ENCODE assay signal across 8 cellular contexts in the genomic region with DNA sequence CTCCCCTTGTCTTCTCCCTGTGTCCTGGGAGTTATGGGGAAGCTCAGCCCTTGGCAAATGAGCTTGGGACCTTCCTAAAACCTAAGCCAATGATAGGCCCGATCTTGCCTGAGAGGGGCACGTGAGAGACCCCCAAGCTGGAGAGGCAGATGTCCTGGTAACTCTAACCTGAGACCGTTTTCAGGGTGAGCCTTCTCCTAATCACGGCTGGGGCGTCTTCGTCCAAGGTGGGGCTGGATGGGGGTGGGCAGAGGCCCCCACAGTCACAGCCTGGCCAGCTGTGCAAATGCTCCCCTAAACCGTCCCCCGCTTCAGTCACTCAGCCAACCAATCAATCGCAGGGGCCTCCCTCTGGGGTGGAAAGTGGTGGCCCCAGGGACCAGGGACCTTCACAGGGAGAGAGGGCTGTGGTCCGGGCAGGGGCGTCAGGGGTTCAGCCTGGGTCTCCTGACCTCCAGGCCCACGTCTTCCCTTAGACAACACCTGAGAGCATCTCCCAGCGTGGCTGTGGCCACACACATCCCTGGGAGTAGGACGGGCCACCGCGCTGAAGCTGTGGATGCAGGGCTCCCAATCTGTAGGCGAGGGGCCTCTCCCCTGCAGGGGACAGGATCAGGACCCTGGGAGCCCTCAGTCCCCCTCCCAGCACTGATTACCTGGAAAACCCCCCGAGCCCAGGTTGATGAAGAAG. TPM values are rescaled to one million over a fixed set of nuclear protein-coding genes. Genes with fewer than 3 reads are reported as not detected.
A peak's percentile ranks its signal among the peaks of the same experiment; 100 is the strongest.
DNase-seq lines count a peak whose midpoint lies in the region; ATAC-seq, FAIRE-seq and TF ChIP-seq lines count a peak whose summit lies in the region.

No MANE protein-coding gene starts in this region.

- peak overlapping the region; percentile 95; the same call in 1 of the 2 replicates for H2BK15ac ChIP-seq in H1 (ENCODE audit: low read length)

- H3K4me1 ChIP-seq in ACC112 (ENCODE audit: control insufficient read depth, insufficient read depth, low read length, unreplicated experiment) (peaks cover 18% of the 10 kb centered on the region), H1 (replicated peaks in 1 of 4; ENCODE audit: control insufficient read depth in 3 of 4, insufficient read depth in 4 of 4, low read length in 3 of 4) (peaks cover 0 to 17% (median 8%) of the 10 kb centered on the region in 4 experiments; a peak in 4 of 7 replicates), neural progenitor cell (peaks cover 10% of the 10 kb centered on the region)

- no peak for TF ChIP-seq RAD21 in H1 (IDR thresholded peaks at IDR 0.05 in 1 of 2, conservative IDR thresholded peaks at IDR 0.05 in 1 of 2; ENCODE audit: low read depth in 2 of 2, low read length in 2 of 2)

- H3K27me3 Mint-ChIP-seq in neural progenitor cell (ENCODE audit: insufficient read depth, low read depth) = peaks cover 19% of the 10 kb centered on the region

- H3K4me3 ChIP-seq in ACC112 (ENCODE audit: low read depth, low read length) (peak overlapping the region; percentile 75), MG63 (peak overlapping the region; percentile 45), H1 (ENCODE audit: extremely low read depth in 1 of 4, insufficient read depth in 2 of 4, low read depth in 3 of 4, low read length in 4 of 4) (peak overlapping the region; percentile 12 to 58 (median 32)), neural progenitor cell (peak overlapping the region; percentile 36)

- DNase-seq in MG63 (no peak), H1 (ENCODE audit: low read depth in 1 of 2, low spot score in 2 of 2) (no peak), neural progenitor cell (ENCODE audit: low spot score) (no peak), NCI-H1417 (lab: John Stamatoyannopoulos, UW) (no peak), sciatic nerve (ENCODE audit: low spot score) (no peak)
- DNase-seq in stimulated activated naive CD4-positive, alpha-beta T cell treated with Interleukin-2 at 50 U/mL for 16 hours (lab: John Stamatoyannopoulos, UW) = no peak

- H2BK120ac ChIP-seq in H1 (replicated peaks; ENCODE audit: low read depth, low read length) = no peak overlapping the region

- peak overlapping the region; percentile 60 for H3K27ac Mint-ChIP-seq in neural progenitor cell

- H3K23ac ChIP-seq in H1 (ENCODE audit: insufficient read length) = no peak overlapping the region

- no peak overlapping the region for H4K8ac ChIP-seq in H1 (ENCODE audit: extremely low read depth, insufficient read depth, low read length)

- H3K79me2 ChIP-seq in ACC112 (ENCODE audit: control insufficient read depth, insufficient read depth, low read length, unreplicated experiment) (no peaks in the 10 kb centered on the region), H1 (ENCODE audit: control insufficient read depth in 1 of 2, insufficient read depth in 2 of 2, low read length in 2 of 2) (no peaks in the 10 kb centered on the region), neural progenitor cell (ENCODE audit: low read depth) (no peaks in the 10 kb centered on the region)

- TF ChIP-seq CTCF in H1 (IDR thresholded peaks at IDR 0.05; ENCODE audit: control extremely low read depth in 1 of 3, insufficient read depth in 1 of 3, low read depth in 1 of 3, low read length in 3 of 3) = no peak
- no peak for TF ChIP-seq CTCF in neural progenitor cell (IDR thresholded peaks at IDR 0.05)

- H2AFZ ChIP-seq in ACC112 (ENCODE audit: low read length, unreplicated experiment) (peak overlapping the region; percentile 30), H1 (ENCODE audit: low read length) (peak overlapping the region; percentile 64; the same call in 1 of the 2 replicates), neural progenitor cell (replicated peaks) (no peak overlapping the region)

- intact Hi-C loops in sciatic nerve (cut with DNase I) = loop anchor here (5.0 kb wide), 1 partner anchor 190 kb away; no protein-coding TSS in a partner anchor

- H2BK12ac ChIP-seq in H1 (ENCODE audit: low read depth, low read length) = 0 out of 2 replicates have a peak overlapping the region, but pooled peaks have one; percentile 19

- no peak overlapping the region for H2BK5ac ChIP-seq in H1 (ENCODE audit: low read depth, low read length)

- H4K91ac ChIP-seq in H1 (replicated peaks; ENCODE audit: insufficient read length, low read length) = no peak overlapping the region

- peak overlapping the region; percentile 55 to 66 for H3K4me2 ChIP-seq in H1 (ENCODE audit: insufficient read depth in 1 of 2, low read depth in 2 of 2, low read length in 2 of 2)
- H3K4me2 ChIP-seq in neural progenitor cell = peak overlapping the region; percentile 73

- peaks cover 9% of the 10 kb centered on the region; the same call in 1 of the 2 replicates for H3K23me2 ChIP-seq in H1 (ENCODE audit: low read depth, low read length)

- no peak for ATAC-seq in HG03108 (IDR thresholded peaks at IDR 0.05; ENCODE audit: unreplicated experiment)
- no peak for ATAC-seq in sciatic nerve

- 0 out of 2 replicates have a peak overlapping the region, but pooled peaks have one; percentile 8 for H2AK5ac ChIP-seq in H1 (ENCODE audit: low read depth, low read length)

- no peak overlapping the region for H3K14ac ChIP-seq in H1 (ENCODE audit: insufficient read length)

- CTCF ChIA-PET in H1 (lab: Charles Lee; ENCODE audit: partially characterized antibody) = interaction anchor here (0.8 to 5.4 kb wide), 8 partner anchors 41 to 227 kb away, joined by 3 to 50 read pairs (median 4); no protein-coding TSS in a partner anchor

- H3K18ac ChIP-seq in H1 (ENCODE audit: extremely low read depth, low read length) = peak overlapping the region; percentile 81

- H3K56ac ChIP-seq in H1 (replicated peaks; ENCODE audit: insufficient read length, low read depth, low read length) = no peak overlapping the region

- H3K36me3 ChIP-seq in ACC112 (ENCODE audit: insufficient read depth, low read length) (no peaks in the 10 kb centered on the region), MG63 (no peaks in the 10 kb centered on the region), H1 (ENCODE audit: control insufficient read depth in 2 of 4, insufficient read depth in 4 of 4, low read length in 3 of 4) (no peaks in the 10 kb centered on the region), neural progenitor cell (no peaks in the 10 kb centered on the region)

- peak overlapping the region; percentile 77 for H3K4me3 Mint-ChIP-seq in neural progenitor cell

- H3K27ac ChIP-seq in ACC112 (ENCODE audit: low read depth, low read length) (no peak overlapping the region), H1 (ENCODE audit: low read depth, low read length) (no peak overlapping the region), neural progenitor cell (no peak overlapping the region)

- no peaks in the 10 kb centered on the region for H3K79me1 ChIP-seq in H1 (ENCODE audit: low read depth, low read length)

- H3K27me3 ChIP-seq in ACC112 (ENCODE audit: insufficient read depth, low read length) (no peaks in the 10 kb centered on the region), MG63 (no peaks in the 10 kb centered on the region), H1 (replicated peaks in 1 of 4; ENCODE audit: control insufficient read depth in 3 of 4, extremely low read depth in 1 of 4, insufficient read depth in 3 of 4, low read length in 3 of 4) (peaks cover 18 to 53% (median 45%) of the 10 kb centered on the region in 4 experiments), neural progenitor cell (peaks cover 65% of the 10 kb centered on the region)

- H4K20me1 ChIP-seq in H1 (replicated peaks in 1 of 2; ENCODE audit: control insufficient read depth in 1 of 2, insufficient read depth in 2 of 2, low read length in 2 of 2) (no peaks in the 10 kb centered on the region), neural progenitor cell (ENCODE audit: low read depth) (no peaks in the 10 kb centered on the region)

- no peaks in the 10 kb centered on the region for H3K36me3 Mint-ChIP-seq in neural progenitor cell

- H3F3A ChIP-seq in neural progenitor cell (ENCODE audit: low read depth) = peaks cover 22% of the 10 kb centered on the region

- no peak overlapping the region for H3K4ac ChIP-seq in H1 (replicated peaks; ENCODE audit: insufficient read length, low read depth, low read length)

- FAIRE-seq in H1 (lab: Jason Lieb, UNC) = no peak

- no peaks in the 10 kb centered on the region for H3K9me3 ChIP-seq in MG63
- peaks cover 0 to 5% of the 10 kb centered on the region in 2 experiments; a peak in 1 of 4 replicates for H3K9me3 ChIP-seq in H1 (ENCODE audit: insufficient read depth in 2 of 2, low read depth in 1 of 2, low read length in 1 of 2)
- H3K9me3 ChIP-seq in neural progenitor cell (ENCODE audit: low read depth) = no peaks in the 10 kb centered on the region

- TF ChIP-seq POLR2A in H1 (IDR thresholded peaks at IDR 0.05; ENCODE audit: control extremely low read depth in 1 of 2, low read depth in 2 of 2, low read length in 2 of 2) = no peak

- no peak for TF ChIP-seq EP300 in H1 (IDR thresholded peaks at IDR 0.05; ENCODE audit: borderline replicate concordance in 1 of 2, low read depth in 2 of 2, low read length in 2 of 2)

- POLR2A ChIA-PET in H1 (lab: Charles Lee; ENCODE audit: partially characterized antibody) = interaction anchor here (1.5 to 35.8 kb wide), 3 partner anchors 9 to 34 kb away, joined by 4 to 1004 read pairs (median 7); a partner anchor contains a TSS

- peaks cover 2% of the 10 kb centered on the region for H3K9me3 Mint-ChIP-seq in neural progenitor cell

- no peak overlapping the region for H4K5ac ChIP-seq in H1 (ENCODE audit: insufficient read length, low read depth, low read length)

- no peak overlapping the region for H3K9ac ChIP-seq in H1 (replicated peaks in 1 of 4; ENCODE audit: extremely low read depth in 1 of 4, low read depth in 3 of 4, low read length in 3 of 4)
- no peak overlapping the region for H3K9ac ChIP-seq in neural progenitor cell

- 81% methylated on average over 18 of the region's 18 CpGs; no CpG with 5 or more reads in 1 of the 2 experiments for WGBS in H1 (ENCODE audit: extremely low coverage in 1 of 2, insufficient coverage in 1 of 2, insufficient read length in 1 of 2, insufficient replicate concordance in 2 of 2, low coverage in 1 of 2, low lambda C conversion rate in 2 of 2, missing lambda C conversion rate in 1 of 2), 2 experiments

- H3K4me1 Mint-ChIP-seq in neural progenitor cell = peaks cover 60% of the 10 kb centered on the region

- H2BK20ac ChIP-seq in H1 (ENCODE audit: low read length) = no peak overlapping the region

RNA-seq across cellular contexts. Expression of a gene that starts 30.6 kb away (rescaled TPM):
- 5,061 and 6,321 TPM in 2 replicates for total RNA-seq in MG63 (2014; rRNA removed; shearing (Covaris generic); ENCODE audit: low replicate concordance)
- 3,535 and 3,691 TPM in 2 replicates for total RNA-seq in H1 (2021; fragmentation: NEBNext Ultra II Directional; extraction: Animal tissue kit (Norgen Biotek cat#: 25700))
- polyA plus RNA-seq in H1 (2011; rRNA removed) = 5,010 and 7,420 TPM in 2 replicates
- 3,868 TPM for polyA plus RNA-seq in H1 (2011; cell fraction: cytosol; rRNA removed)
- polyA plus RNA-seq in H1 (2011; cell fraction: nucleus; rRNA removed) = 4,694 TPM
- 3,170 to 3,474 TPM (median 3,377 TPM) in 4 replicates for polyA plus RNA-seq in H1 (2012, experiment 1 of 2)
- 3,649 TPM for polyA plus RNA-seq in H1 (2012, experiment 2 of 2)
- 4,243 TPM for polyA plus RNA-seq in H1 (2013, experiment 1 of 2)
- polyA plus RNA-seq in H1 (2013, experiment 2 of 2) = 4,284 TPM
- polyA minus RNA-seq in H1 (2011; rRNA and poly(A)+ RNA removed) = 1,111 and 1,306 TPM in 2 replicates
- polyA minus RNA-seq in H1 (2011; cell fraction: cytosol; rRNA and poly(A)+ RNA removed) = 1,521 TPM
- polyA minus RNA-seq in H1 (2011; cell fraction: nucleus; rRNA and poly(A)+ RNA removed) = 1,666 TPM
- 1,228 and 2,405 TPM in 2 replicates for total RNA-seq in neural progenitor cell (ENCODE audit: low replicate concordance)
- total RNA-seq in sciatic nerve = 2,552 TPM

RNA-seq across cellular contexts. Expression of a gene that starts 46.2 kb away (rescaled TPM):
- total RNA-seq in MG63 (2014; rRNA removed; shearing (Covaris generic); ENCODE audit: low replicate concordance) = 0.12 TPM in 1 of 2 replicates, not detected in the other
- total RNA-seq in H1 (2021; fragmentation: NEBNext Ultra II Directional; extraction: Animal tissue kit (Norgen Biotek cat#: 25700)) = 0.30 TPM in 1 of 2 replicates, not detected in the other
- polyA plus RNA-seq in H1 (2011; rRNA removed) = 0.18 and 0.44 TPM in 2 replicates
- 0.14 TPM for polyA plus RNA-seq in H1 (2011; cell fraction: cytosol; rRNA removed)
- polyA plus RNA-seq in H1 (2011; cell fraction: nucleus; rRNA removed) = 0.88 TPM
- polyA plus RNA-seq in H1 (2012, experiment 1 of 2) = 0.12 to 0.43 TPM (median 0.30 TPM) in 4 replicates
- 0.28 TPM for polyA plus RNA-seq in H1 (2012, experiment 2 of 2)
- polyA plus RNA-seq in H1 (2013, experiment 1 of 2) = not detected
- 0.07 TPM for polyA plus RNA-seq in H1 (2013, experiment 2 of 2)
- 0.09 and 0.10 TPM in 2 replicates for polyA minus RNA-seq in H1 (2011; rRNA and poly(A)+ RNA removed)
- polyA minus RNA-seq in H1 (2011; cell fraction: cytosol; rRNA and poly(A)+ RNA removed) = not detected
- polyA minus RNA-seq in H1 (2011; cell fraction: nucleus; rRNA and poly(A)+ RNA removed) = 0.90 TPM
- total RNA-seq in neural progenitor cell (ENCODE audit: low replicate concordance) (0.28 TPM in 1 of 2 replicates, not detected in the other), sciatic nerve (1.6 TPM)
